In genomic region chr3:133280591-133280990, GRCh38 we compare ENCODE assay signal across 15 cellular contexts.
"Had no signal": no experiment of that assay in that cellular context is flagged by ENCODE, and none has a peak within 500 bp of the region (broad histone marks: within the 10 kb centered on the region; RNA-seq: fewer than 3 reads in every experiment).

No MANE protein-coding gene starts in this region.

- H3K27ac Mint-ChIP-seq: activated CD4-positive, alpha-beta T cell treated with anti-CD3 and anti-CD28 coated beads for 36 hours; activated naive CD4-positive, alpha-beta T cell treated with anti-CD3 and anti-CD28 coated beads, Interleukin-2, amount 10 ng/mL, durations not matched to agents 7 days and 5 days; activated T-helper 2 cell treated with anti-CD3 and anti-CD28 coated beads, Interferon-gamma antibody, Interleukin-2, Interleukin-4, amounts not matched to agents 10 μg/mL and 5 μg/mL and 100 μg/mL, durations not matched to agents 14 hours and 24 hours and 36 hours; nephron; stimulated activated naive CD8-positive, alpha-beta T cell treated with anti-CD3 and anti-CD28 coated beads, Interleukin-15, Interleukin-2, amounts not matched to agents 100 ng/mL and 50 ng/mL, for 24 hours had no signal

- H3K9me3 Mint-ChIP-seq: activated naive CD4-positive, alpha-beta T cell treated with anti-CD3 and anti-CD28 coated beads, Interleukin-2, amount 10 ng/mL, durations not matched to agents 7 days and 5 days; activated T-helper 2 cell treated with anti-CD3 and anti-CD28 coated beads, Interferon-gamma antibody, Interleukin-2, Interleukin-4, amounts not matched to agents 10 μg/mL and 5 μg/mL and 100 μg/mL, durations not matched to agents 14 hours and 24 hours and 36 hours; nephron; stimulated activated naive CD8-positive, alpha-beta T cell treated with anti-CD3 and anti-CD28 coated beads, Interleukin-15, Interleukin-2, amounts not matched to agents 100 ng/mL and 50 ng/mL, for 24 hours had no signal

- DNase-seq: activated CD4-positive, alpha-beta T cell treated with anti-CD3 and anti-CD28 coated beads for 36 hours; activated naive CD4-positive, alpha-beta T cell treated with anti-CD3 and anti-CD28 coated beads, Interleukin-2, amount 10 ng/mL, durations not matched to agents 7 days and 5 days; colonic mucosa; foreskin keratinocyte; heart left ventricle; left ventricle myocardium inferior; mesenchymal stem cell; occipital lobe; psoas muscle; stimulated activated CD4-positive, alpha-beta T cell treated with anti-CD3 and anti-CD28 coated beads, Interleukin-4, amount 100 ng/mL, for 24 hours; T1000; testis had no signal

- H3K36me3 Mint-ChIP-seq: activated naive CD4-positive, alpha-beta T cell treated with anti-CD3 and anti-CD28 coated beads, Interleukin-2, amount 10 ng/mL, durations not matched to agents 7 days and 5 days had no signal

- ATAC-seq: activated CD4-positive, alpha-beta T cell treated with anti-CD3 and anti-CD28 coated beads for 36 hours; foreskin keratinocyte; heart left ventricle had no signal

- H3K4me3 Mint-ChIP-seq: activated CD4-positive, alpha-beta T cell treated with anti-CD3 and anti-CD28 coated beads for 36 hours; activated naive CD4-positive, alpha-beta T cell treated with anti-CD3 and anti-CD28 coated beads, Interleukin-2, amount 10 ng/mL, durations not matched to agents 7 days and 5 days; nephron; stimulated activated naive CD8-positive, alpha-beta T cell treated with anti-CD3 and anti-CD28 coated beads, Interleukin-15, Interleukin-2, amounts not matched to agents 100 ng/mL and 50 ng/mL, for 24 hours had no signal

- H3K4me1 Mint-ChIP-seq: activated naive CD4-positive, alpha-beta T cell treated with anti-CD3 and anti-CD28 coated beads, Interleukin-2, amount 10 ng/mL, durations not matched to agents 7 days and 5 days; nephron had no signal
